1 cellular context compared by ENCODE assay signal in genomic region chr17:44066204-44066930, GRCh38.
TF ChIP-seq lines count a peak whose summit lies in the region.

TSS of gene LSM12 (minus strand) at chr17:44066671. CDS start at chr17:44066587, 84 bp downstream.

TF ChIP-seq in WTC11, 78 proteins besides CTCF, POLR2A, EP300 and RAD21 (continued from another document):
- TF ChIP-seq E2F5 (CRISPR knock-in tag; IDR thresholded peaks at IDR 0.05) (no peak), ZNF281 (CRISPR knock-in tag; IDR thresholded peaks at IDR 0.05) (no peak)
